Comparison of ENCODE assay signal across 10 cellular contexts in the genomic region with DNA sequence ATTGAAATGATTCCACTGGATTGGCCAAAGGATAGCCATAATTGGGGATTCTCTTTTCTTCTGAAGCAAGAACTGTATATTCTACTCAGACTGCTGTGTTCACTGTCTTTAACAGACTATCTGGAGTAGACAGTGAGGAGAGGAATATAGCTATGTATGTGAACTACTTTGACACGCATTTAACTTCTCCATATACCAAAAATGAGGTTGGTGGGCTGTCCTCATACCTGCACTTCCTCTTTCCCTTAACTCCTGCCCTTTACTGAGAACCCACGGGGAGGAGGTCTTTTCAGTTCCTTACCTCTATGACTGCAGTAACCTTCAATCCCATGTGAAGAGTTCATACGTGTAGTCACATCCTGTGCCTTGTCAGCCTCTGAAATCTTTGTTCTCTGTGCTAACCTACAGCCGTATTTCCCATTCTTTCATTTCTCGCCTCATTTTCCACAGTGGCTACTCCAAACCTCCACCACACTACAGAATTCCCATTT.
DNase-seq lines count a peak whose midpoint lies in the region; ATAC-seq and TF ChIP-seq lines count a peak whose summit lies in the region.
"Had no signal": no experiment of that assay in that cellular context is flagged by ENCODE, and none has a peak within 500 bp of the region (broad histone marks: within the 10 kb centered on the region; RNA-seq: fewer than 3 reads in every experiment).

No MANE protein-coding gene starts in this region.

- H3K9me3 ChIP-seq in upper lobe of right lung, result no peaks in the 10 kb centered on the region

- no peak overlapping the region for H3K4me3 ChIP-seq in upper lobe of right lung

- H3K36me3 ChIP-seq in upper lobe of right lung, result no peaks in the 10 kb centered on the region

- H3K27me3 ChIP-seq in upper lobe of right lung, result no peaks in the 10 kb centered on the region

- intact Hi-C loops in upper lobe of right lung (cut with DNase I), result no loop called here

- DNase-seq in central memory CD4-positive, alpha-beta T cell, result peak; percentile 14
- no peak for DNase-seq in erythroblast (lab: John Stamatoyannopoulos, UW)
- no peak for DNase-seq in upper lobe of right lung
- no peak for DNase-seq in NCI-H524 treated with DMSO at 0.1 percent for 48 hours (lab: John Stamatoyannopoulos, UW)
- DNase-seq in activated CD4-positive, alpha-beta T cell treated with anti-CD3 and anti-CD28 coated beads for 4 hours, result no peak
- DNase-seq: right cardiac atrium had no signal

- no peak overlapping the region for H3K27ac ChIP-seq in upper lobe of right lung
- H3K27ac ChIP-seq: VCaP had no signal

- H3K4me1 ChIP-seq in upper lobe of right lung, result no peaks in the 10 kb centered on the region

- ATAC-seq in GM18519 (IDR thresholded peaks at IDR 0.05; ENCODE audit: low FRiP score, unreplicated experiment), result peak; percentile 56
- peak; percentile 79 for ATAC-seq in GM21515 (IDR thresholded peaks at IDR 0.05; ENCODE audit: unreplicated experiment)
- peak; percentile 72 for ATAC-seq in HG03378 (IDR thresholded peaks at IDR 0.05; ENCODE audit: unreplicated experiment)
- no peak for ATAC-seq in upper lobe of right lung
- ATAC-seq: right cardiac atrium had no signal

- TF ChIP-seq CTCF in upper lobe of right lung (IDR thresholded peaks at IDR 0.05), result no peak

- no peak for TF ChIP-seq POLR2A in erythroblast (IDR thresholded peaks at IDR 0.05; ENCODE audit: low read length)
